8 cellular contexts compared by ENCODE assay signal in genomic region chr17:51000835-51001638, GRCh38.
A peak's percentile ranks its signal among the peaks of the same experiment; 100 is the strongest.
DNase-seq lines count a peak whose midpoint lies in the region; ATAC-seq, FAIRE-seq and TF ChIP-seq lines count a peak whose summit lies in the region.

No MANE protein-coding gene starts in this region.

- H3K4me3 ChIP-seq in GM23248, result no peak overlapping the region

- WGBS in GM23248 (ENCODE audit: low coverage in 1 of 2, low lambda C conversion rate in 2 of 2, missing lambda C conversion rate in 2 of 2), 2 experiments, result 93 to 100% methylated on average over 1 of the region's 1 CpG

- H3K36me3 ChIP-seq in GM23248 (ENCODE audit: low read depth), result peaks cover 39% of the 10 kb centered on the region

- H3K9me3 Mint-ChIP-seq in activated B cell treated with CpG ODN at 0.5 μM for 24 hours, result no peaks in the 10 kb centered on the region

- H3K27me3 ChIP-seq in GM23248 (replicated peaks; ENCODE audit: insufficient read depth), result no peaks in the 10 kb centered on the region

- TF ChIP-seq POLR2A in GM12892 (IDR thresholded peaks at IDR 0.05; ENCODE audit: low read depth, low read length), result no peak

- ATAC-seq in activated B cell treated with CpG ODN at 0.5 μM for 24 hours (ENCODE audit: low read depth), result peak; percentile 67
- no peak for ATAC-seq in GM19328 (IDR thresholded peaks at IDR 0.05; ENCODE audit: unreplicated experiment)

- CTCF ChIA-PET in activated B cell treated with CpG ODN at 0.5 μM for 24 hours (lab: Charles Lee), result interaction anchor here (0.6 to 9.5 kb wide), 15 partner anchors 9 to 229 kb away, joined by 3 to 215 read pairs (median 4); partner anchors contain the start of genes NME1 and SPAG9

- no peaks in the 10 kb centered on the region for H3K9me3 ChIP-seq in GM23248 (ENCODE audit: low read depth)

- in situ Hi-C loops in GM23248 (cut with MboI), result loop anchor here (5.0 kb wide), 1 partner anchor 146 kb away; no protein-coding TSS in a partner anchor

- no peak overlapping the region for H3K4me2 ChIP-seq in GM23248 (ENCODE audit: unreplicated experiment)

- no peaks in the 10 kb centered on the region for H3K9me2 ChIP-seq in GM23248 (ENCODE audit: insufficient read depth)

- H3K9ac ChIP-seq in GM23248, result no peak overlapping the region

- no peaks in the 10 kb centered on the region for H3K4me1 Mint-ChIP-seq in activated B cell treated with CpG ODN at 0.5 μM for 24 hours

- H3K4me1 ChIP-seq in GM23248 (ENCODE audit: insufficient read depth), result peaks cover under 1% of the 10 kb centered on the region; the same call in 1 of the 2 replicates

- POLR2A ChIA-PET in activated B cell treated with CpG ODN at 0.5 μM for 24 hours (lab: Charles Lee), result interaction anchor here (0.5 to 1.7 kb wide), 3 partner anchors 65 to 140 kb away, joined by 3 to 4 read pairs (median 3); partner anchors contain the start of gene SPAG9

- H4K20me1 ChIP-seq in GM23248 (ENCODE audit: insufficient read depth), result no peaks in the 10 kb centered on the region

- no peaks in the 10 kb centered on the region for H3K79me2 ChIP-seq in GM23248 (ENCODE audit: insufficient read depth)

- no peak overlapping the region for H3K4me3 Mint-ChIP-seq in activated B cell treated with CpG ODN at 0.5 μM for 24 hours

- intact Hi-C loops in activated B cell treated with CpG ODN at 0.5 μM for 24 hours (cut with micrococcal nuclease), result loop anchor here (1.0 to 10.0 kb wide), 6 partner anchors 55 to 534 kb away; partner anchors contain the start of genes MBTD1, NME1, NME2 and SPAG9

- peaks cover 8% of the 10 kb centered on the region; the same call in 1 of the 2 replicates for H3F3A ChIP-seq in GM23248 (ENCODE audit: insufficient read depth)

- H3K27me3 Mint-ChIP-seq in activated B cell treated with CpG ODN at 0.5 μM for 24 hours, result no peaks in the 10 kb centered on the region

- no peak overlapping the region for H3K27ac ChIP-seq in GM23248

- DNase-seq in CD1c-positive myeloid dendritic cell (ENCODE audit: extremely low spot score), result peak; percentile 77
- DNase-seq in GM23248, result peak; percentile 81
- peak; percentile 76 for DNase-seq in NCI-H2171 treated with DMSO at 0.1 percent for 48 hours (lab: John Stamatoyannopoulos, UW)
- no peak for DNase-seq in activated B cell treated with CpG ODN at 0.5 μM for 24 hours
- peak; percentile 48 for DNase-seq in germinal center (ENCODE audit: low spot score)
- peak; percentile 32 for DNase-seq in pulmonary artery endothelial cell (ENCODE audit: low read depth, low spot score)
- no peak for DNase-seq in GM12892 (ENCODE audit: insufficient read length)

- no peak overlapping the region for H2AFZ ChIP-seq in GM23248

- TF ChIP-seq CTCF in activated B cell treated with CpG ODN at 0.5 μM for 24 hours (IDR thresholded peaks at IDR 0.05), result no peak

- H3K36me3 Mint-ChIP-seq in activated B cell treated with CpG ODN at 0.5 μM for 24 hours (ENCODE audit: low read depth), result peaks cover 60% of the 10 kb centered on the region

- H3K27ac Mint-ChIP-seq in activated B cell treated with CpG ODN at 0.5 μM for 24 hours, result no peak overlapping the region

- FAIRE-seq in GM12892 (lab: Jason Lieb, UNC), result no peak

Comparison
In these comparisons a context has a peak if more than half of its experiments do, and no peak if none do; other contexts are left out.
1. DNase-seq: peak in CD1c-positive myeloid dendritic cell (single experiment), GM23248 (single experiment), NCI-H2171 treated with DMSO at 0.1 percent for 48 hours (single experiment), germinal center (single experiment) and pulmonary artery endothelial cell (single experiment); none in activated B cell treated with CpG ODN at 0.5 μM for 24 hours (single experiment) and GM12892 (single experiment).